ENCODE assay signal across 26 cellular contexts in genomic region chr13:54687173-54687572, GRCh38.
"Had no signal": no experiment of that assay in that cellular context is flagged by ENCODE, and none has a peak within 500 bp of the region (broad histone marks: within the 10 kb centered on the region; RNA-seq: fewer than 3 reads in every experiment).

No MANE protein-coding gene starts in this region.

- H3K4me1 ChIP-seq: psoas muscle, spleen, tibial nerve, upper lobe of left lung had no signal

- H3K27me3 Mint-ChIP-seq: effector memory CD8-positive, alpha-beta T cell; memory B cell; stimulated activated naive B cell treated with anti-CD40 and anti-IgM and Interleukin-4, amounts not matched to agents 10 μg/mL and 1 μg/mL and 100 μg/mL, for 72 hours; stimulated activated naive CD8-positive, alpha-beta T cell treated with anti-CD3 and anti-CD28 coated beads, Interleukin-15, Interleukin-2, amounts not matched to agents 100 ng/mL and 50 ng/mL, for 24 hours had no signal

- H3K27ac ChIP-seq: coronary artery, ovary, psoas muscle, skin epidermis, spleen, thoracic aorta, tibial nerve, upper lobe of left lung had no signal

- H3K4me1 Mint-ChIP-seq: immature natural killer cell; memory B cell; natural killer cell; stimulated activated naive B cell treated with anti-CD40 and anti-IgM and Interleukin-4, amounts not matched to agents 10 μg/mL and 1 μg/mL and 100 μg/mL, for 72 hours had no signal

- H3K9me3 ChIP-seq: ovary, psoas muscle, thoracic aorta, tibial nerve, upper lobe of left lung had no signal

- H3K36me3 Mint-ChIP-seq: immature natural killer cell; memory B cell; natural killer cell; stimulated activated naive B cell treated with anti-CD40 and anti-IgM and Interleukin-4, amounts not matched to agents 10 μg/mL and 1 μg/mL and 100 μg/mL, for 72 hours had no signal

- H3K4me3 ChIP-seq: coronary artery, lung, ovary, psoas muscle, skin epidermis, spleen, thoracic aorta, tibial nerve, upper lobe of left lung had no signal

- ATAC-seq: effector memory CD8-positive, alpha-beta T cell; left colon; left ventricle myocardium superior; natural killer cell; psoas muscle; right cardiac atrium; stimulated activated naive B cell treated with anti-CD40 and anti-IgM and Interleukin-4, amounts not matched to agents 10 μg/mL and 1 μg/mL and 100 μg/mL, for 72 hours had no signal

- H3K27me3 ChIP-seq: ovary, spleen, tibial nerve, upper lobe of left lung had no signal

- H3K27ac Mint-ChIP-seq: effector memory CD8-positive, alpha-beta T cell; immature natural killer cell; memory B cell; natural killer cell; stimulated activated naive B cell treated with anti-CD40 and anti-IgM and Interleukin-4, amounts not matched to agents 10 μg/mL and 1 μg/mL and 100 μg/mL, for 72 hours; stimulated activated naive CD8-positive, alpha-beta T cell treated with anti-CD3 and anti-CD28 coated beads, Interleukin-15, Interleukin-2, amounts not matched to agents 100 ng/mL and 50 ng/mL, for 24 hours had no signal

- DNase-seq: effector memory CD8-positive, alpha-beta T cell; erythroblast; hypothalamus; immature natural killer cell; islet precursor cell; kidney glomerular epithelial cell; left colon; left ventricle myocardium superior; natural killer cell; occipital lobe; ovary; posterior cingulate gyrus; psoas muscle; right cardiac atrium; spleen; stimulated activated CD4-positive, alpha-beta T cell treated with anti-CD3 and anti-CD28 coated beads, Interleukin-15, amount 100 ng/mL, for 24 hours; stimulated activated CD4-positive, alpha-beta T cell treated with anti-CD3 and anti-CD28 coated beads, Interleukin-2, amount 100 ng/mL, for 48 hours; stimulated activated naive B cell treated with anti-CD40 and anti-IgM and Interleukin-4, amounts not matched to agents 10 μg/mL and 1 μg/mL and 100 μg/mL, for 72 hours; upper lobe of left lung had no signal

- H3K4me3 Mint-ChIP-seq: effector memory CD8-positive, alpha-beta T cell; immature natural killer cell; memory B cell; natural killer cell; stimulated activated naive B cell treated with anti-CD40 and anti-IgM and Interleukin-4, amounts not matched to agents 10 μg/mL and 1 μg/mL and 100 μg/mL, for 72 hours; stimulated activated naive CD8-positive, alpha-beta T cell treated with anti-CD3 and anti-CD28 coated beads, Interleukin-15, Interleukin-2, amounts not matched to agents 100 ng/mL and 50 ng/mL, for 24 hours had no signal

- H3K36me3 ChIP-seq: ovary, spleen, thoracic aorta, tibial nerve, upper lobe of left lung had no signal
